ENCODE assay signal across 8 cellular contexts in genomic region chr12:132954471-132955048, GRCh38. TPM values are rescaled to one million over a fixed set of nuclear protein-coding genes. Genes with fewer than 3 reads are reported as not detected.
DNase-seq lines count a peak whose midpoint lies in the region; ATAC-seq and TF ChIP-seq lines count a peak whose summit lies in the region.

No MANE protein-coding gene starts in this region.

- H3K27ac ChIP-seq in lower lobe of right lung (peak overlapping the region; percentile 94), tibial nerve (peak overlapping the region in 2 of 4 donors; percentile 93 to 96)

- ATAC-seq in activated T-cell treated with anti-CD3 and anti-CD28 coated beads, Interleukin-2, amount 50 U/mL, for 4 hours = no peak
- ATAC-seq in activated naive CD8-positive, alpha-beta T cell treated with anti-CD3 and anti-CD28 coated beads, Interleukin-2, amount 10 ng/mL, durations not matched to agents 7 days and 5 days (ENCODE audit: low read depth) = no peak
- ATAC-seq in lower lobe of right lung = no peak
- ATAC-seq in GM19324 (IDR thresholded peaks at IDR 0.05; ENCODE audit: low FRiP score, unreplicated experiment) = no peak

- intact Hi-C loops in lower lobe of right lung (cut with DNase I) = no loop called here

- WGBS in tibial nerve, 2 donors = 85 to 90% methylated on average over 14 of the region's 14 CpGs

- H3K4me3 ChIP-seq in lower lobe of right lung (peak overlapping the region; percentile 88), tibial nerve (peak overlapping the region in 3 of 4 donors; percentile 77 to 84 (median 79))

- peak overlapping the region; percentile 92 for H3K4me3 Mint-ChIP-seq in activated T-cell treated with anti-CD3 and anti-CD28 coated beads, Interleukin-2, amount 50 U/mL, for 4 hours
- H3K4me3 Mint-ChIP-seq in activated naive CD8-positive, alpha-beta T cell treated with anti-CD3 and anti-CD28 coated beads, Interleukin-2, amount 10 ng/mL, durations not matched to agents 7 days and 5 days = peak overlapping the region; percentile 90

- peaks cover 22% of the 10 kb centered on the region for H3K9me3 ChIP-seq in lower lobe of right lung
- H3K9me3 ChIP-seq in tibial nerve = peaks cover 0 to 58% (median 12%) of the 10 kb centered on the region in 4 donors

- peaks cover 21% of the 10 kb centered on the region for H3K4me1 ChIP-seq in lower lobe of right lung
- H3K4me1 ChIP-seq in tibial nerve = peaks cover 0 to 26% (median 5%) of the 10 kb centered on the region in 4 donors

- no peaks in the 10 kb centered on the region for H3K27me3 Mint-ChIP-seq in activated T-cell treated with anti-CD3 and anti-CD28 coated beads, Interleukin-2, amount 50 U/mL, for 4 hours (ENCODE audit: low read depth)
- H3K27me3 Mint-ChIP-seq in activated naive CD8-positive, alpha-beta T cell treated with anti-CD3 and anti-CD28 coated beads, Interleukin-2, amount 10 ng/mL, durations not matched to agents 7 days and 5 days = no peaks in the 10 kb centered on the region

- H3K27me3 ChIP-seq in lower lobe of right lung (ENCODE audit: low read depth) (no peaks in the 10 kb centered on the region), tibial nerve (no peaks in the 10 kb centered on the region)

- no peak for TF ChIP-seq POLR2A in tibial nerve (IDR thresholded peaks at IDR 0.05)

- H3K9me3 Mint-ChIP-seq in activated T-cell treated with anti-CD3 and anti-CD28 coated beads, Interleukin-2, amount 50 U/mL, for 4 hours = peaks cover 5% of the 10 kb centered on the region
- H3K9me3 Mint-ChIP-seq in activated naive CD8-positive, alpha-beta T cell treated with anti-CD3 and anti-CD28 coated beads, Interleukin-2, amount 10 ng/mL, durations not matched to agents 7 days and 5 days = peaks cover 16% of the 10 kb centered on the region

- peak overlapping the region; percentile 89 for H3K27ac Mint-ChIP-seq in activated naive CD8-positive, alpha-beta T cell treated with anti-CD3 and anti-CD28 coated beads, Interleukin-2, amount 10 ng/mL, durations not matched to agents 7 days and 5 days

- H3K36me3 Mint-ChIP-seq in activated T-cell treated with anti-CD3 and anti-CD28 coated beads, Interleukin-2, amount 50 U/mL, for 4 hours (ENCODE audit: insufficient read depth) = peaks cover 18% of the 10 kb centered on the region
- H3K36me3 Mint-ChIP-seq in activated naive CD8-positive, alpha-beta T cell treated with anti-CD3 and anti-CD28 coated beads, Interleukin-2, amount 10 ng/mL, durations not matched to agents 7 days and 5 days = peaks cover 27% of the 10 kb centered on the region

- H3K4me1 Mint-ChIP-seq in activated T-cell treated with anti-CD3 and anti-CD28 coated beads, Interleukin-2, amount 50 U/mL, for 4 hours (ENCODE audit: low read depth) = peaks cover 28% of the 10 kb centered on the region
- peaks cover 16% of the 10 kb centered on the region for H3K4me1 Mint-ChIP-seq in activated naive CD8-positive, alpha-beta T cell treated with anti-CD3 and anti-CD28 coated beads, Interleukin-2, amount 10 ng/mL, durations not matched to agents 7 days and 5 days

- TF ChIP-seq EP300 in tibial nerve (IDR thresholded peaks at IDR 0.05) = no peak

- POLR2A ChIA-PET in activated naive CD8-positive, alpha-beta T cell treated with anti-CD3 and anti-CD28 coated beads, Interleukin-2, amount 10 ng/mL, durations not matched to agents 7 days and 5 days (lab: Charles Lee) = interaction anchor here (0.5 to 2.7 kb wide), 2 partner anchors 32 to 294 kb away, joined by 3 to 17 read pairs; partner anchors contain the start of gene ZNF26

- DNase-seq in activated T-cell treated with anti-CD3 and anti-CD28 coated beads, Interleukin-2, amount 50 U/mL, for 4 hours = no peak
- DNase-seq in activated T-cell treated with anti-CD3 and anti-CD28 coated beads for 4 hours (no peak), lower lobe of right lung (no peak), tibial nerve (ENCODE audit: low spot score in 2 of 2) (no peak), CD1c-positive myeloid dendritic cell (ENCODE audit: extremely low spot score) (no peak), DMS 273 treated with DMSO at 0.1 percent for 48 hours (lab: John Stamatoyannopoulos, UW) (no peak)
- no peak for DNase-seq in activated naive CD8-positive, alpha-beta T cell treated with anti-CD3 and anti-CD28 coated beads, Interleukin-2, amount 10 ng/mL, durations not matched to agents 7 days and 5 days

- no peaks in the 10 kb centered on the region for H3K36me3 ChIP-seq in lower lobe of right lung
- peaks cover 0 to 42% (median 0%) of the 10 kb centered on the region in 3 donors for H3K36me3 ChIP-seq in tibial nerve

- no peak for TF ChIP-seq CTCF in lower lobe of right lung (IDR thresholded peaks at IDR 0.05)
- TF ChIP-seq CTCF in tibial nerve (IDR thresholded peaks at IDR 0.05) = no peak

RNA-seq across cellular contexts. Expression of gene ZNF605, which starts 1.5 kb away (rescaled TPM):
- total RNA-seq in activated T-cell treated with anti-CD3 and anti-CD28 coated beads, Interleukin-2, amount 50 U/mL, for 4 hours = 1 to 10 TPM; 3.9 to 5.0 (median 4.9) TPM
- total RNA-seq in activated naive CD8-positive, alpha-beta T cell treated with anti-CD3 and anti-CD28 coated beads, Interleukin-2, amount 10 ng/mL, durations not matched to agents 7 days and 5 days = 10 to 100 TPM; 12.3 to 13.6 TPM
- 13.3 TPM for total RNA-seq in lower lobe of right lung
- 10 to 100 TPM in 1 of 4 donors, 1 to 10 TPM in 3; 7.9 to 20.6 (median 9.0) TPM for total RNA-seq in tibial nerve

RNA-seq across cellular contexts. Expression of gene ZNF26, which starts 31.6 kb away (rescaled TPM):
- 10 to 100 TPM; 19.4 to 30.2 (median 24.0) TPM for total RNA-seq in activated T-cell treated with anti-CD3 and anti-CD28 coated beads, Interleukin-2, amount 50 U/mL, for 4 hours
- 10 to 100 TPM; 22.5 to 25.5 TPM for total RNA-seq in activated naive CD8-positive, alpha-beta T cell treated with anti-CD3 and anti-CD28 coated beads, Interleukin-2, amount 10 ng/mL, durations not matched to agents 7 days and 5 days
- total RNA-seq in lower lobe of right lung = 12.6 TPM
- total RNA-seq in tibial nerve = 10 to 100 TPM; 15.5 to 30.8 (median 21.2) TPM
